Comparison of ENCODE assay signal across 8 cellular contexts in genomic region chr5:179801304-179802206, GRCh38. TPM values are rescaled to one million over a fixed set of nuclear protein-coding genes. Genes with fewer than 3 reads are reported as not detected.
DNase-seq lines count a peak whose midpoint lies in the region; ATAC-seq and TF ChIP-seq lines count a peak whose summit lies in the region.

No MANE protein-coding gene starts in this region.

- no peak overlapping the region for H3K27ac ChIP-seq in right atrium auricular region

- no peak overlapping the region for H3K4me3 Mint-ChIP-seq in activated naive CD4-positive, alpha-beta T cell treated with anti-CD3 and anti-CD28 coated beads for 36 hours

- H3K4me1 ChIP-seq in BE2C (no peaks in the 10 kb centered on the region; the same call in 1 of the 2 replicates), right atrium auricular region (peaks cover 0 to 44% of the 10 kb centered on the region in 2 donors)

- CTCF ChIA-PET in activated naive CD4-positive, alpha-beta T cell treated with anti-CD3 and anti-CD28 coated beads for 36 hours (lab: Charles Lee): interaction anchor here (0.7 to 2.2 kb wide), 25 partner anchors 9 to 290 kb away, joined by 3 to 11 read pairs (median 5); partner anchors contain the start of genes LTC4S and SQSTM1

- H3K9me3 ChIP-seq in BE2C (no peaks in the 10 kb centered on the region), right atrium auricular region (no peaks in the 10 kb centered on the region)

- intact Hi-C loops in activated naive CD4-positive, alpha-beta T cell treated with anti-CD3 and anti-CD28 coated beads for 36 hours (cut with micrococcal nuclease): loop anchor here (1.0 to 2.0 kb wide), 3 partner anchors 35 to 289 kb away; no protein-coding TSS in a partner anchor

- H3K9me3 Mint-ChIP-seq in activated naive CD4-positive, alpha-beta T cell treated with anti-CD3 and anti-CD28 coated beads for 36 hours: no peaks in the 10 kb centered on the region

- no peaks in the 10 kb centered on the region for H3K27me3 Mint-ChIP-seq in activated naive CD4-positive, alpha-beta T cell treated with anti-CD3 and anti-CD28 coated beads for 36 hours (ENCODE audit: low read depth)

- H3K36me3 ChIP-seq in BE2C (peaks cover 11% of the 10 kb centered on the region), right atrium auricular region (peaks cover 42% of the 10 kb centered on the region)

- H3K27ac Mint-ChIP-seq in activated naive CD4-positive, alpha-beta T cell treated with anti-CD3 and anti-CD28 coated beads for 36 hours: no peak overlapping the region

- H3K4me3 ChIP-seq in BE2C (ENCODE audit: low read depth, low read length) (no peak overlapping the region), right atrium auricular region (no peak overlapping the region)

- peaks cover 38% of the 10 kb centered on the region for H3K4me1 Mint-ChIP-seq in activated naive CD4-positive, alpha-beta T cell treated with anti-CD3 and anti-CD28 coated beads for 36 hours (ENCODE audit: low read depth)

- peak; percentile 92 for TF ChIP-seq CTCF in BE2C (IDR thresholded peaks at IDR 0.05; ENCODE audit: low read depth, low read length)
- TF ChIP-seq CTCF in right atrium auricular region (IDR thresholded peaks at IDR 0.05): peak; percentile 41 to 79

- peaks cover 6% of the 10 kb centered on the region for H3K36me3 Mint-ChIP-seq in activated naive CD4-positive, alpha-beta T cell treated with anti-CD3 and anti-CD28 coated beads for 36 hours (ENCODE audit: low read depth)

- H3K27me3 ChIP-seq in BE2C (no peaks in the 10 kb centered on the region), right atrium auricular region (no peaks in the 10 kb centered on the region)

- ATAC-seq in GM21737 (IDR thresholded peaks at IDR 0.05; ENCODE audit: unreplicated experiment) (peak; percentile 34), HG03039 (IDR thresholded peaks at IDR 0.05; ENCODE audit: unreplicated experiment) (no peak)

- peak; percentile 91 for DNase-seq in BE2C
- DNase-seq in OCI-M1 (lab: John Stamatoyannopoulos, UW): peak; percentile 21
- DNase-seq in activated naive CD4-positive, alpha-beta T cell treated with anti-CD3 and anti-CD28 coated beads for 36 hours: peak; percentile 92
- no peak for DNase-seq in right atrium auricular region (ENCODE audit: low spot score)
- peak; percentile 83 for DNase-seq in stimulated activated CD4-positive, alpha-beta T cell treated with anti-CD3 and anti-CD28 coated beads, Interleukin-1b, Interleukin-23, amount 100 ng/mL, for 48 hours
- DNase-seq in NCI-H345 treated with DMSO at 0.1 percent for 48 hours (lab: John Stamatoyannopoulos, UW; ENCODE audit: unreplicated experiment): no peak

RNA-seq across cellular contexts. Expression of gene MGAT4B, which starts 5.1 kb away (rescaled TPM):
- polyA plus RNA-seq in BE2C (2012; ENCODE audit: insufficient read depth, insufficient read length, low read depth): 246 TPM
- 10 to 100 TPM; 57.7 to 59.9 TPM for total RNA-seq in activated naive CD4-positive, alpha-beta T cell treated with anti-CD3 and anti-CD28 coated beads for 36 hours
- total RNA-seq in right atrium auricular region: 10 to 100 TPM; 71.7 to 77.1 TPM

RNA-seq across cellular contexts. Expression of gene LTC4S, which starts 7.8 kb away (rescaled TPM):
- polyA plus RNA-seq in BE2C (2012; ENCODE audit: insufficient read depth, insufficient read length, low read depth): not detected
- under 1 TPM in 1 of 2 experiments, not detected in 1; 0.79 TPM for total RNA-seq in activated naive CD4-positive, alpha-beta T cell treated with anti-CD3 and anti-CD28 coated beads for 36 hours
- total RNA-seq in right atrium auricular region: 10 to 100 TPM in 1 of 2 donors, 1 to 10 TPM in 1; 9.0 to 11.1 TPM

RNA-seq across cellular contexts. Expression of gene SQSTM1, which starts 19.1 kb away (rescaled TPM):
- polyA plus RNA-seq in BE2C (2012; ENCODE audit: insufficient read depth, insufficient read length, low read depth): 269 TPM
- total RNA-seq in activated naive CD4-positive, alpha-beta T cell treated with anti-CD3 and anti-CD28 coated beads for 36 hours: 100 to 1,000 TPM; 109 to 114 TPM
- 100 to 1,000 TPM; 379 to 436 TPM for total RNA-seq in right atrium auricular region

RNA-seq across cellular contexts. Expression of gene MRNIP, which starts 57.1 kb away (rescaled TPM):
- 58.0 TPM for polyA plus RNA-seq in BE2C (2012; ENCODE audit: insufficient read depth, insufficient read length, low read depth)
- 10 to 100 TPM; 16.2 to 16.3 TPM for total RNA-seq in activated naive CD4-positive, alpha-beta T cell treated with anti-CD3 and anti-CD28 coated beads for 36 hours
- 10 to 100 TPM; 12.5 to 20.3 TPM for total RNA-seq in right atrium auricular region

Comparison
In these comparisons a context has a peak if more than half of its experiments do, and no peak if none do; other contexts are left out.
1. DNase-seq: peak in BE2C (single experiment), OCI-M1 (single experiment), activated naive CD4-positive, alpha-beta T cell treated with anti-CD3 and anti-CD28 coated beads for 36 hours (single experiment) and stimulated activated CD4-positive, alpha-beta T cell treated with anti-CD3 and anti-CD28 coated beads, Interleukin-1b, Interleukin-23, amount 100 ng/mL, for 48 hours (single experiment); none in right atrium auricular region (single experiment) and NCI-H345 treated with DMSO at 0.1 percent for 48 hours (single experiment).
2. RNA of gene LTC4S, which starts 7.8 kb away (total RNA-seq): 9.0 to 11.1 TPM in right atrium auricular region; 0.79 TPM in activated naive CD4-positive, alpha-beta T cell treated with anti-CD3 and anti-CD28 coated beads for 36 hours; every median in the first group is over 4 times any median in the second.